8 cellular contexts compared by ENCODE assay signal in the genomic region with DNA sequence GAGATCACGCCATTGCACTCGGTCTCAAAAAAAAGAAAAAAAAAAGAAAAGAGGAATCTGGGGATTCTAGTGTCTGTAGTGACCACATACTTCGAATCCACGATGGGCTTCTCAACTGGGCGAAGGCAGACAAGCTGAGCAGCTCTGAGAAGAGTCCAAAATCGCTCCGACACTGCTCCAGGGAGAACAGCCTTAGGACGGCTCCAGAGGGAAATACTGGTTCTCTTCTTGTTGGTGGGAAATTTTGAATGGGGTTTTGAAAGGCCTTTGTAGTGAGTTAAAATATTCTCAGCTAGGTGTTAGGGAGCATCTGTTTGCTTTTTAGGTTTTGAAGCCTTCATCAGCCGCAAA. TPM values are rescaled to one million over a fixed set of nuclear protein-coding genes. Genes with fewer than 3 reads are reported as not detected.
DNase-seq lines count a peak whose midpoint lies in the region; ATAC-seq and TF ChIP-seq lines count a peak whose summit lies in the region.

No MANE protein-coding gene starts in this region.

- H2BK15ac ChIP-seq in neuronal stem cell (ENCODE audit: low read length), result no peak overlapping the region

- no peak overlapping the region for H2AK5ac ChIP-seq in neuronal stem cell (ENCODE audit: low read depth, low read length)

- no peak overlapping the region for H3K27ac ChIP-seq in CD4-positive, alpha-beta T cell (ENCODE audit: low read depth, low read length)
- peak overlapping the region; percentile 96 to 97 for H3K27ac ChIP-seq in breast epithelium
- H3K27ac ChIP-seq in neuronal stem cell (replicated peaks; ENCODE audit: low read length), result no peak overlapping the region

- intact Hi-C loops in CD4-positive, alpha-beta T cell (cut with DNase I, micrococcal nuclease), result loop anchor here in 1 of 2 experiments (1.0 kb wide), 1 partner anchor 12 kb away; no protein-coding TSS in a partner anchor
- intact Hi-C loops in breast epithelium (cut with DNase I; ENCODE audit: low total_unique reads), result no loop called here

- TF ChIP-seq CTCF in CD4-positive, alpha-beta T cell (IDR thresholded peaks at IDR 0.05), result no peak
- no peak for TF ChIP-seq CTCF in breast epithelium (IDR thresholded peaks at IDR 0.05)

- ATAC-seq in CD4-positive, alpha-beta T cell (ENCODE audit: poor library complexity), result no peak
- no peak for ATAC-seq in GM19023 (IDR thresholded peaks at IDR 0.05; ENCODE audit: unreplicated experiment)

- H3K4me1 Mint-ChIP-seq in CD4-positive, alpha-beta T cell (ENCODE audit: low read depth), result peaks cover 40% of the 10 kb centered on the region

- H2BK120ac ChIP-seq in neuronal stem cell (ENCODE audit: low read depth, low read length), result no peak overlapping the region

- no peak overlapping the region for H2BK5ac ChIP-seq in neuronal stem cell (ENCODE audit: low read length)

- POLR2A ChIA-PET in CD4-positive, alpha-beta T cell (lab: Charles Lee), result interaction anchor here (1.2 to 6.0 kb wide), 7 partner anchors 8 to 181 kb away, joined by 3 to 93 read pairs (median 30); partner anchors contain the start of genes ANKRD34A, LIX1L, PIAS3 and POLR3GL

- H3K9ac ChIP-seq in neuronal stem cell (ENCODE audit: low read depth, low read length, poor library complexity), result no peak overlapping the region

- peaks cover 43% of the 10 kb centered on the region for H3K36me3 Mint-ChIP-seq in CD4-positive, alpha-beta T cell (ENCODE audit: low read depth)

- no peaks in the 10 kb centered on the region for H3K4me1 ChIP-seq in breast epithelium
- peaks cover 0 to 3% of the 10 kb centered on the region in 2 donors for H3K4me1 ChIP-seq in neuronal stem cell (ENCODE audit: control insufficient read depth in 2 of 2, insufficient read depth in 1 of 2, low read depth in 1 of 2, low read length in 2 of 2)

- peaks cover 2% of the 10 kb centered on the region for H3K9me3 Mint-ChIP-seq in CD4-positive, alpha-beta T cell

- H3K27me3 ChIP-seq in CD4-positive, alpha-beta T cell (ENCODE audit: control insufficient read depth, insufficient read depth, low read length), result no peaks in the 10 kb centered on the region
- H3K27me3 ChIP-seq in breast epithelium (no peaks in the 10 kb centered on the region), neuronal stem cell (ENCODE audit: control insufficient read depth in 3 of 3, insufficient read depth in 3 of 3, low read depth in 1 of 3, low read length in 3 of 3) (no peaks in the 10 kb centered on the region)

- H3K4me3 Mint-ChIP-seq in CD4-positive, alpha-beta T cell, result peak overlapping the region; percentile 98

- H3K36me3 ChIP-seq in breast epithelium (no peaks in the 10 kb centered on the region), neuronal stem cell (replicated peaks in 1 of 2; ENCODE audit: control insufficient read depth in 2 of 2, insufficient read depth in 2 of 2, low read length in 2 of 2) (no peaks in the 10 kb centered on the region)

- peaks cover 36% of the 10 kb centered on the region for H3K27me3 Mint-ChIP-seq in CD4-positive, alpha-beta T cell

- peak overlapping the region; percentile 100 for H3K27ac Mint-ChIP-seq in CD4-positive, alpha-beta T cell

- no peak overlapping the region for H3K14ac ChIP-seq in neuronal stem cell (ENCODE audit: low read length)

- H2BK12ac ChIP-seq in neuronal stem cell (ENCODE audit: low read length), result no peak overlapping the region

- H3K4me3 ChIP-seq in breast epithelium (peak overlapping the region; percentile 48 to 87 (median 78)), neuronal stem cell (ENCODE audit: low read length in 2 of 2) (peak overlapping the region in 1 of 2 donors; percentile 73)

- TF ChIP-seq POLR2A in breast epithelium (IDR thresholded peaks at IDR 0.05), result no peak

- no peak overlapping the region for H3K4ac ChIP-seq in neuronal stem cell (ENCODE audit: low read length)

- no CpG with 5 or more reads among the region's 9 CpGs for WGBS in neuronal stem cell (ENCODE audit: extremely low coverage in 2 of 2, insufficient read length in 2 of 2, insufficient replicate concordance in 1 of 2), 2 donors

- H3K4me2 ChIP-seq in neuronal stem cell (ENCODE audit: insufficient read depth, low read length, poor library complexity, severe bottlenecking), result no peak overlapping the region

- no peak overlapping the region for H3K23ac ChIP-seq in neuronal stem cell (ENCODE audit: low read depth, low read length, poor library complexity)

- no peak overlapping the region for H3K18ac ChIP-seq in neuronal stem cell (ENCODE audit: low read length)

- no peaks in the 10 kb centered on the region for H3K9me3 ChIP-seq in CD4-positive, alpha-beta T cell (ENCODE audit: control insufficient read depth, low read length)
- no peaks in the 10 kb centered on the region for H3K9me3 ChIP-seq in breast epithelium
- H3K9me3 ChIP-seq in neuronal stem cell (replicated peaks in 1 of 2; ENCODE audit: control insufficient read depth in 2 of 2, insufficient read depth in 1 of 2, low read depth in 1 of 2, low read length in 2 of 2), result no peaks in the 10 kb centered on the region

- H2AFZ ChIP-seq in neuronal stem cell (ENCODE audit: low read length), result peak overlapping the region; percentile 15

- no peak overlapping the region for H4K91ac ChIP-seq in neuronal stem cell (ENCODE audit: low read depth, low read length, poor library complexity)

- no peaks in the 10 kb centered on the region for H3K79me1 ChIP-seq in neuronal stem cell (ENCODE audit: low read depth, low read length)

- H4K8ac ChIP-seq in neuronal stem cell (ENCODE audit: low read depth, low read length), result no peak overlapping the region

- no peak for DNase-seq in CD4-positive, alpha-beta T cell
- DNase-seq in NCI-H146 (lab: John Stamatoyannopoulos, UW) (peak; percentile 17), breast epithelium (ENCODE audit: low spot score in 2 of 2) (no peak), neuronal stem cell (ENCODE audit: low spot score) (no peak), mucosa of gallbladder (ENCODE audit: low spot score) (no peak), GDM1 (lab: John Stamatoyannopoulos, UW) (no peak)
- DNase-seq in activated CD4-positive, alpha-beta T cell treated with anti-CD3 and anti-CD28 coated beads for 1 hour, result no peak

- CTCF ChIA-PET in CD4-positive, alpha-beta T cell (lab: Charles Lee), result interaction anchor here (1.2 to 2.3 kb wide), 2 partner anchors 10 to 194 kb away, joined by 3 to 6 read pairs; partner anchors contain the start of gene NUDT17

RNA-seq across cellular contexts. Expression of gene HJV, which starts 18.3 kb away (rescaled TPM):
- not detected for total RNA-seq in CD4-positive, alpha-beta T cell
- total RNA-seq in breast epithelium, result not detected
- polyA plus RNA-seq in neuronal stem cell (2013, experiment 1 of 2), result 0.08 TPM
- polyA plus RNA-seq in neuronal stem cell (2013, experiment 2 of 2), result 0.12 TPM
- total RNA-seq in mucosa of gallbladder, result 0.40 TPM

RNA-seq across cellular contexts. Expression of gene TXNIP, which starts 43.4 kb away (rescaled TPM):
- 1,000 to 10,000 TPM; 1,317 to 1,358 TPM for total RNA-seq in CD4-positive, alpha-beta T cell
- 1,000 to 10,000 TPM; 2,506 to 3,955 (median 3,543) TPM for total RNA-seq in breast epithelium
- 111 TPM for polyA plus RNA-seq in neuronal stem cell (2013, experiment 1 of 2)
- 115 TPM for polyA plus RNA-seq in neuronal stem cell (2013, experiment 2 of 2)
- total RNA-seq in mucosa of gallbladder, result 446 TPM

Comparison
In these comparisons a context has a peak if more than half of its experiments do, and no peak if none do; other contexts are left out.
1. H3K27ac ChIP-seq: peak in breast epithelium (2 of 2); none in CD4-positive, alpha-beta T cell (single experiment) and neuronal stem cell (single experiment).